14 cellular contexts compared by ENCODE assay signal in the genomic region with DNA sequence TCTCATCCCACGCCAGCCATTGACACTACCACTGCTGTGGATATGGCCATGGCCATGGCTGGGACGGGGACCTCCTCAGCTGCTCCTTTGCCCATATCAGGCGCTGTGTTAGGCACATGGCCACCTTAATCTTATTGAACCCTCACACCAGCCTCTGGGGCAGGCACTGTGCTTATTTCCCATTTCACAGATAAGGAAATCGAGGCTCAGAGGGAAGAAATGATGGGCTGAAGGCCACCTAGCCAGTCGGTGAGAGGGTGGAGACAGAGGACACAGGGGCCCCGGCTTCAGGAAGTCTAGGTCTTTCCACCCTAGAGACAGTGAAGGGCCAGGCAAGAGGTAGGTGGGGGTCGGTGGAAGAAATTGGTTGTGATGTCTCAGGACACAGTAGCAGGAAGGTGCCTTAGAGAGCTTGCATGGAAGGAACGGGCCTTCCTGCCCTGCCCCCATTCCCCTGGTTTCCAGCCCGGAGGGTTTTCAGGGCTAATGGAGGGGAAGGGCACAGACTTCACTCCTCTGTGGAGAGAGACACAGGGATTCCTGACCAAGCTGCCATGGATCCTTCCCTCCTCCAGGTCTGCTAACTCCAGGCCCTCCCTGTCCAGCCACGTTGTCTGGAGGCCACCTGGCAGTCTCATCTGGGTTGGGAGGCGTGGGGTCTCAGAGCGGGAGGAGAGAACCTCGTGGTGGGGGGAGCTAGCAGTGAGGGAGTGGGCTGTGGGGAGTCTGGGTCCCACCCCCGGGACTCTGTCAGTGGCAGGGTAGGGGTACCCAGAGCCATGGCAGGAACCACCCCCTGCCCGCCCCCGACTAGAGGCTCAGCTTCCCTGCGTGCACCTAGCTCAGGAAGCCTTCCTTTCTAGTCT.
DNase-seq lines count a peak whose midpoint lies in the region; TF ChIP-seq lines count a peak whose summit lies in the region.
"Had no signal": no experiment of that assay in that cellular context is flagged by ENCODE, and none has a peak within 500 bp of the region (broad histone marks: within the 10 kb centered on the region; RNA-seq: fewer than 3 reads in every experiment).

No MANE protein-coding gene starts in this region.

- H3K9me3 Mint-ChIP-seq in progenitor cell of endocrine pancreas (ENCODE audit: low read depth) = no peaks in the 10 kb centered on the region
- H3K9me3 Mint-ChIP-seq: activated naive CD8-positive, alpha-beta T cell treated with anti-CD3 and anti-CD28 coated beads for 36 hours; IgD-negative memory B cell had no signal

- H3K4me3 Mint-ChIP-seq in progenitor cell of endocrine pancreas (ENCODE audit: low read depth) = no peak overlapping the region
- H3K4me3 Mint-ChIP-seq: activated naive CD8-positive, alpha-beta T cell treated with anti-CD3 and anti-CD28 coated beads for 36 hours; IgD-negative memory B cell had no signal

- TF ChIP-seq CTCF in progenitor cell of endocrine pancreas (IDR thresholded peaks at IDR 0.05; ENCODE audit: unreplicated experiment) = no peak

- DNase-seq in NCI-H1417 (lab: John Stamatoyannopoulos, UW) (peak in 2 of 3 experiments; percentile 59 to 64), NCI-H1417 treated with DMSO at 0.1 percent for 48 hours (lab: John Stamatoyannopoulos, UW) (no peak), NCI-H2171 (lab: John Stamatoyannopoulos, UW) (peak; percentile 27), epidermal melanocyte (ENCODE audit: insufficient read length, low spot score) (peak; percentile 5), progenitor cell of endocrine pancreas (ENCODE audit: low spot score, unreplicated experiment) (no peak), HUDEP-2 (lab: John Stamatoyannopoulos, UW; ENCODE audit: unreplicated experiment in 76 of 76) (no peak), amniotic stem cell (lab: John Stamatoyannopoulos, UW) (no peak), amygdala (lab: John Stamatoyannopoulos, UW) (no peak)
- DNase-seq: activated CD4-positive, alpha-beta T cell treated with anti-CD3 and anti-CD28 coated beads for 4 hours; activated naive CD8-positive, alpha-beta T cell treated with anti-CD3 and anti-CD28 coated beads for 36 hours; body of pancreas; Right ventricle myocardium superior; stimulated activated CD4-positive, alpha-beta T cell treated with anti-CD3 and anti-CD28 coated beads, Interleukin-4, amount 100 ng/mL, for 24 hours had no signal

- H3K27me3 Mint-ChIP-seq in progenitor cell of endocrine pancreas = peaks cover 12% of the 10 kb centered on the region

- H3K27ac Mint-ChIP-seq in progenitor cell of endocrine pancreas = peak overlapping the region; percentile 20
- H3K27ac Mint-ChIP-seq: activated naive CD8-positive, alpha-beta T cell treated with anti-CD3 and anti-CD28 coated beads for 36 hours had no signal

- peaks cover 8% of the 10 kb centered on the region for H3K4me1 Mint-ChIP-seq in progenitor cell of endocrine pancreas (ENCODE audit: low read depth)
- H3K4me1 Mint-ChIP-seq: IgD-negative memory B cell had no signal

- no peaks in the 10 kb centered on the region for H3K36me3 Mint-ChIP-seq in progenitor cell of endocrine pancreas (ENCODE audit: insufficient read depth)
- H3K36me3 Mint-ChIP-seq: activated naive CD8-positive, alpha-beta T cell treated with anti-CD3 and anti-CD28 coated beads for 36 hours; IgD-negative memory B cell had no signal

Comparison
In these comparisons a context has a peak if more than half of its experiments do, and no peak if none do; other contexts are left out.
1. DNase-seq: peak in NCI-H1417 (2 of 3), NCI-H2171 (single experiment) and epidermal melanocyte (single experiment); none in NCI-H1417 treated with DMSO at 0.1 percent for 48 hours (single experiment), progenitor cell of endocrine pancreas (single experiment), HUDEP-2 (0 of 76), amniotic stem cell (single experiment) and amygdala (0 of 56).